In genomic region chrX:2691543-2692220, GRCh38 we compare ENCODE assay signal across 8 cellular contexts. TPM values are rescaled to one million over a fixed set of nuclear protein-coding genes. Genes with fewer than 3 reads are reported as not detected.
DNase-seq lines count a peak whose midpoint lies in the region; ATAC-seq and TF ChIP-seq lines count a peak whose summit lies in the region.

No MANE protein-coding gene starts in this region.

- H3K4me2 ChIP-seq in neural progenitor cell: peak overlapping the region; percentile 92

- H3K4me3 Mint-ChIP-seq in CD4-positive, CD25-positive, alpha-beta regulatory T cell: peak overlapping the region; percentile 96 to 99 (median 98)
- peak overlapping the region; percentile 91 for H3K4me3 Mint-ChIP-seq in neural progenitor cell

- no peaks in the 10 kb centered on the region for H3K36me3 ChIP-seq in CD4-positive, CD25-positive, alpha-beta regulatory T cell (ENCODE audit: control insufficient read depth, insufficient read depth, low read length)
- no peaks in the 10 kb centered on the region for H3K36me3 ChIP-seq in esophagus muscularis mucosa
- H3K36me3 ChIP-seq in neural progenitor cell: no peaks in the 10 kb centered on the region

- no peaks in the 10 kb centered on the region for H4K20me1 ChIP-seq in neural progenitor cell (ENCODE audit: low read depth)

- in situ Hi-C loops in G401 (cut with HindIII; ENCODE audit: low sequenced_read_pairs): no loop called here

- H3F3A ChIP-seq in neural progenitor cell (ENCODE audit: low read depth): peaks cover 16% of the 10 kb centered on the region

- WGBS in esophagus muscularis mucosa: 1% methylated on average over 31 of the region's 42 CpGs

- peak overlapping the region; percentile 88 for H3K4me3 ChIP-seq in CD4-positive, CD25-positive, alpha-beta regulatory T cell (ENCODE audit: low read depth, low read length)
- H3K4me3 ChIP-seq in esophagus muscularis mucosa: peak overlapping the region; percentile 79 to 95 (median 86)
- H3K4me3 ChIP-seq in neural progenitor cell: peak overlapping the region; percentile 65

- intact Hi-C loops in esophagus muscularis mucosa (cut with DNase I): loop anchor here (10.0 kb wide), 2 partner anchors 77 to 1237 kb away; partner anchors contain the start of gene ASMTL

- H3K4me1 Mint-ChIP-seq in CD4-positive, CD25-positive, alpha-beta regulatory T cell: peaks cover 14 to 46% (median 39%) of the 10 kb centered on the region in 4 donors
- peaks cover 38% of the 10 kb centered on the region for H3K4me1 Mint-ChIP-seq in neural progenitor cell

- no peak for ATAC-seq in CD4-positive, CD25-positive, alpha-beta regulatory T cell (ENCODE audit: low read depth in 2 of 2)
- peak; percentile 13 for ATAC-seq in HG02759 (IDR thresholded peaks at IDR 0.05; ENCODE audit: unreplicated experiment)

- TF ChIP-seq EP300 in esophagus muscularis mucosa (IDR thresholded peaks at IDR 0.05): no peak

- peaks cover 31% of the 10 kb centered on the region for H3K79me2 ChIP-seq in neural progenitor cell (ENCODE audit: low read depth)

- peak overlapping the region; percentile 89 to 96 (median 91) for H3K27ac Mint-ChIP-seq in CD4-positive, CD25-positive, alpha-beta regulatory T cell
- H3K27ac Mint-ChIP-seq in neural progenitor cell: peak overlapping the region; percentile 75

- H3K9me3 ChIP-seq in CD4-positive, CD25-positive, alpha-beta regulatory T cell (ENCODE audit: control insufficient read depth in 2 of 2, low read length in 2 of 2): no peaks in the 10 kb centered on the region
- H3K9me3 ChIP-seq in esophagus muscularis mucosa (no peaks in the 10 kb centered on the region), neural progenitor cell (ENCODE audit: low read depth) (no peaks in the 10 kb centered on the region)

- TF ChIP-seq POLR2A in esophagus muscularis mucosa (IDR thresholded peaks at IDR 0.05; ENCODE audit: low read depth): no peak

- H3K4me1 ChIP-seq in CD4-positive, CD25-positive, alpha-beta regulatory T cell (ENCODE audit: control insufficient read depth, insufficient read depth, low read length, poor library complexity, severe bottlenecking): peaks cover 56% of the 10 kb centered on the region
- peaks cover 41 to 52% (median 51%) of the 10 kb centered on the region in 4 donors for H3K4me1 ChIP-seq in esophagus muscularis mucosa
- peaks cover 6% of the 10 kb centered on the region for H3K4me1 ChIP-seq in neural progenitor cell

- no peaks in the 10 kb centered on the region for H3K27me3 ChIP-seq in CD4-positive, CD25-positive, alpha-beta regulatory T cell (ENCODE audit: control insufficient read depth, insufficient read depth, low read length)
- H3K27me3 ChIP-seq in esophagus muscularis mucosa (no peaks in the 10 kb centered on the region), neural progenitor cell (peaks cover 46% of the 10 kb centered on the region)

- peak overlapping the region; percentile 31 for H3K9ac ChIP-seq in neural progenitor cell

- H3K9me3 Mint-ChIP-seq in CD4-positive, CD25-positive, alpha-beta regulatory T cell: peaks cover 0 to 1% (median 0%) of the 10 kb centered on the region in 7 donors
- no peaks in the 10 kb centered on the region for H3K9me3 Mint-ChIP-seq in neural progenitor cell

- H3K27me3 Mint-ChIP-seq in CD4-positive, CD25-positive, alpha-beta regulatory T cell: peaks cover 4% of the 10 kb centered on the region
- H3K27me3 Mint-ChIP-seq in neural progenitor cell (ENCODE audit: insufficient read depth, low read depth): peaks cover 4% of the 10 kb centered on the region

- peak in 1 of 3 donors; percentile 44 for DNase-seq in CD4-positive, CD25-positive, alpha-beta regulatory T cell
- DNase-seq in esophagus muscularis mucosa (ENCODE audit: extremely low spot score) (no peak), neural progenitor cell (ENCODE audit: low spot score) (peak; percentile 49), foreskin melanocyte (no peak), SW 1271 (lab: John Stamatoyannopoulos, UW) (no peak), G401 (ENCODE audit: low spot score) (no peak)

- TF ChIP-seq CTCF in VCaP (conservative IDR thresholded peaks at IDR 0.05) (no peak), esophagus muscularis mucosa (IDR thresholded peaks at IDR 0.05) (no peak), neural progenitor cell (IDR thresholded peaks at IDR 0.05) (no peak)

- H3K36me3 Mint-ChIP-seq in CD4-positive, CD25-positive, alpha-beta regulatory T cell: peaks cover 4% of the 10 kb centered on the region
- H3K36me3 Mint-ChIP-seq in neural progenitor cell: peaks cover 9% of the 10 kb centered on the region

- H2AFZ ChIP-seq in neural progenitor cell (replicated peaks): peak overlapping the region; percentile 53

- peak overlapping the region; percentile 72 for H3K27ac ChIP-seq in CD4-positive, CD25-positive, alpha-beta regulatory T cell (ENCODE audit: insufficient read depth, low read length, poor library complexity, severe bottlenecking)
- H3K27ac ChIP-seq in VCaP (peak overlapping the region; percentile 86), esophagus muscularis mucosa (replicated peaks in 1 of 4) (peak overlapping the region; percentile 85 to 93 (median 88)), neural progenitor cell (no peak overlapping the region)

RNA-seq across cellular contexts. Expression of gene CD99, which starts 0.6 kb away (rescaled TPM):
- 286 TPM for total RNA-seq in CD4-positive, CD25-positive, alpha-beta regulatory T cell
- 100 to 1,000 TPM; 291 to 459 (median 385) TPM for polyA plus RNA-seq in CD4-positive, CD25-positive, alpha-beta regulatory T cell
- total RNA-seq in esophagus muscularis mucosa: 100 to 1,000 TPM; 311 to 469 (median 376) TPM
- 70.4 and 81.8 TPM in 2 replicates for total RNA-seq in neural progenitor cell (ENCODE audit: low replicate concordance)
- total RNA-seq in G401 (2014; rRNA removed; shearing (Covaris generic)): 127 and 133 TPM in 2 replicates
